ENCODE assay signal across 8 cellular contexts in genomic region chr11:65391007-65391406, GRCh38. TPM values are rescaled to one million over a fixed set of nuclear protein-coding genes. Genes with fewer than 3 reads are reported as not detected.
A peak's percentile ranks its signal among the peaks of the same experiment; 100 is the strongest.
DNase-seq lines count a peak whose midpoint lies in the region; ATAC-seq, FAIRE-seq and TF ChIP-seq lines count a peak whose summit lies in the region.

No MANE protein-coding gene starts in this region.

- no peaks in the 10 kb centered on the region for H3K27me3 ChIP-seq in suprapubic skin

- peak overlapping the region; percentile 71 for H3K27ac ChIP-seq in suprapubic skin

- no peak for TF ChIP-seq POLR2A in suprapubic skin (IDR thresholded peaks at IDR 0.05)

- H3K27ac Mint-ChIP-seq in HFFc6 (peak overlapping the region; percentile 86), MCF 10A (ENCODE audit: low read depth, unreplicated experiment) (no peak overlapping the region)

- no TSS peak for BruUV-seq in MCF 10A (replicated peaks; lab: Mats Ljungman, UMichigan)

- H3K4me3 ChIP-seq in suprapubic skin, result peak overlapping the region; percentile 35

- peaks cover 40% of the 10 kb centered on the region for H3K36me3 ChIP-seq in suprapubic skin

- DNase-seq in HFFc6 (peak; percentile 30), MCF 10A (ENCODE audit: unreplicated experiment) (no peak), islet precursor cell (peak; percentile 84), suprapubic skin (ENCODE audit: low spot score in 2 of 2) (no peak), Ammon's horn (ENCODE audit: low spot score) (no peak), HTR-8/SVneo (ENCODE audit: insufficient read length, low spot score) (no peak)
- DNase-seq in activated CD4-positive, alpha-beta T cell treated with anti-CD3 and anti-CD28 coated beads, Interleukin-2, amount 50 U/mL, for 4 hours, result no peak

- CTCF ChIA-PET in MCF 10A (lab: Yijun Ruan, JAX), result interaction anchor here (0.5 to 6.0 kb wide), 3 partner anchors 9 to 25 kb away, joined by 3 to 47 read pairs (median 3); no protein-coding TSS in a partner anchor

- peak; percentile 51 for TF ChIP-seq CTCF in HFFc6 (IDR thresholded peaks at IDR 0.05)
- peak; percentile 4 for TF ChIP-seq CTCF in MCF 10A (IDR thresholded peaks at IDR 0.05; ENCODE audit: unreplicated experiment)
- peak in 1 of 2 donors; percentile 7 for TF ChIP-seq CTCF in suprapubic skin (IDR thresholded peaks at IDR 0.05)

- FAIRE-seq in HTR-8/SVneo (lab: Jason Lieb, UNC), result no peak

- peaks cover 5% of the 10 kb centered on the region; the same call in 1 of the 2 replicates for H3K36me3 Mint-ChIP-seq in HFFc6 (ENCODE audit: low read depth)
- peaks cover 21% of the 10 kb centered on the region for H3K36me3 Mint-ChIP-seq in MCF 10A (ENCODE audit: insufficient read depth, unreplicated experiment)

- H3K4me1 Mint-ChIP-seq in HFFc6 (ENCODE audit: low read depth), result peaks cover 43% of the 10 kb centered on the region
- H3K4me1 Mint-ChIP-seq in MCF 10A (ENCODE audit: insufficient read depth, unreplicated experiment), result peaks cover 23% of the 10 kb centered on the region

- WGBS in suprapubic skin, result 39% methylated on average over 2 of the region's 9 CpGs

- H3K9me3 ChIP-seq in suprapubic skin, result no peaks in the 10 kb centered on the region

- peaks cover 66% of the 10 kb centered on the region for H3K4me1 ChIP-seq in suprapubic skin

- POLR2A ChIA-PET in MCF 10A (lab: Yijun Ruan, JAX), result interaction anchor here (0.5 to 14.8 kb wide), 7 partner anchors 8 to 165 kb away, joined by 3 to 426 read pairs (median 3); partner anchors contain the start of genes MALAT1, NEAT1 and SLC25A45

- no peak for ATAC-seq in GM18498 (IDR thresholded peaks at IDR 0.05; ENCODE audit: unreplicated experiment)

- H3K4me3 Mint-ChIP-seq in HFFc6 (peak overlapping the region; percentile 66), MCF 10A (ENCODE audit: unreplicated experiment) (peak overlapping the region; percentile 50)

- intact Hi-C loops in MCF 10A (cut with micrococcal nuclease), result no loop called here

- TF ChIP-seq EP300 in suprapubic skin (IDR thresholded peaks at IDR 0.05), result no peak

- H3K27me3 Mint-ChIP-seq in HFFc6 (ENCODE audit: insufficient read depth) (peaks cover 5% of the 10 kb centered on the region; the same call in 1 of the 2 replicates), MCF 10A (ENCODE audit: insufficient read depth, unreplicated experiment) (no peaks in the 10 kb centered on the region)

- H3K9me3 Mint-ChIP-seq in HFFc6, result no peaks in the 10 kb centered on the region
- no peaks in the 10 kb centered on the region for H3K9me3 Mint-ChIP-seq in MCF 10A (ENCODE audit: unreplicated experiment)

RNA-seq across cellular contexts. Expression of gene FRMD8, which starts 4.6 kb away (rescaled TPM):
- 10 to 100 TPM; 22.4 to 28.5 (median 27.1) TPM for total RNA-seq in HFFc6 (2021; fragmentation: NEBNext Ultra II Directional; extraction: Animal tissue kit (Norgen Biotek cat#: 25700))
- total RNA-seq in MCF 10A (2022) (18.9 and 21.7 TPM in 2 replicates), suprapubic skin (100 to 1,000 TPM in 1 of 4 donors, 10 to 100 TPM in 3; 56.2 to 107 (median 81.5) TPM)

RNA-seq across cellular contexts. Expression of gene SLC25A45, which starts 8.6 kb away (rescaled TPM):
- 1 to 10 TPM; 4.9 to 8.9 (median 5.8) TPM for total RNA-seq in HFFc6 (2021; fragmentation: NEBNext Ultra II Directional; extraction: Animal tissue kit (Norgen Biotek cat#: 25700))
- 3.9 and 4.9 TPM in 2 replicates for total RNA-seq in MCF 10A (2022)
- 1 to 10 TPM; 3.9 to 6.2 (median 4.7) TPM for total RNA-seq in suprapubic skin

RNA-seq across cellular contexts. Expression of gene NEAT1, which starts 31.6 kb away (rescaled TPM):
- total RNA-seq in HFFc6 (2021; fragmentation: NEBNext Ultra II Directional; extraction: Animal tissue kit (Norgen Biotek cat#: 25700)), result 100 to 1,000 TPM; 185 to 250 (median 213) TPM
- total RNA-seq in MCF 10A (2022) (1,026 and 1,292 TPM in 2 replicates), suprapubic skin (1,000 to 10,000 TPM in 1 of 4 donors, 100 to 1,000 TPM in 3; 336 to 2,041 (median 481) TPM)

RNA-seq across cellular contexts. Expression of gene TIGD3, which starts 36.5 kb away (rescaled TPM):
- under 1 TPM in 2 of 6 experiments, not detected in 4; 0.12 to 0.13 TPM for total RNA-seq in HFFc6 (2021; fragmentation: NEBNext Ultra II Directional; extraction: Animal tissue kit (Norgen Biotek cat#: 25700))
- 0.14 TPM in 1 of 2 replicates, not detected in the other for total RNA-seq in MCF 10A (2022)
- total RNA-seq in suprapubic skin, result under 1 TPM in 3 of 4 donors, not detected in 1; 0.32 to 0.76 (median 0.64) TPM

RNA-seq across cellular contexts. Expression of gene DPF2, which starts 57.4 kb away (rescaled TPM):
- 10 to 100 TPM; 55.4 to 64.3 (median 61.7) TPM for total RNA-seq in HFFc6 (2021; fragmentation: NEBNext Ultra II Directional; extraction: Animal tissue kit (Norgen Biotek cat#: 25700))
- 83.9 and 86.6 TPM in 2 replicates for total RNA-seq in MCF 10A (2022)
- total RNA-seq in suprapubic skin, result 10 to 100 TPM; 17.8 to 35.8 (median 27.4) TPM

Comparison
In these comparisons a context has a peak if more than half of its experiments do, and no peak if none do; other contexts are left out.
1. DNase-seq: peak in HFFc6 (single experiment) and islet precursor cell (single experiment); none in MCF 10A (single experiment), suprapubic skin (0 of 2), Ammon's horn (single experiment), HTR-8/SVneo (single experiment) and activated CD4-positive, alpha-beta T cell treated with anti-CD3 and anti-CD28 coated beads, Interleukin-2, amount 50 U/mL, for 4 hours (0 of 2).